ENCODE assay signal across 22 cellular contexts in genomic region chr2:199583676-199584075, GRCh38.
"Had no signal": no experiment of that assay in that cellular context is flagged by ENCODE, and none has a peak within 500 bp of the region (broad histone marks: within the 10 kb centered on the region; RNA-seq: fewer than 3 reads in every experiment).

No MANE protein-coding gene starts in this region.

- H3K9me3 ChIP-seq: SK-N-SH had no signal

- DNase-seq: Karpas-422; KBM-7; MM.1S; NCI-H1048; NCI-H1105; NCI-H1436 treated with DMSO at 0.1 percent for 48 hours; NCI-H1694; NCI-H2029; NCI-H2081 treated with DMSO at 0.1 percent for 48 hours; NCI-H2171; NCI-H226; NCI-H446; NCI-H510A; NCI-H524 treated with DMSO at 0.1 percent for 48 hours; NCI-H69; NCI-H774; NK-92 treated with Interleukin-12 subunit alpha and Interleukin-12 subunit beta, amount 100 ng/mL, for 24 hours; RPMI8226; SHP77; SK-N-SH; SW 1271; T-cell had no signal

- ATAC-seq: T-cell had no signal
